ENCODE assay signal across 8 cellular contexts in genomic region chr4:58767598-58767997, GRCh38.
"Had no signal": no experiment of that assay in that cellular context is flagged by ENCODE, and none has a peak within 500 bp of the region (broad histone marks: within the 10 kb centered on the region; RNA-seq: fewer than 3 reads in every experiment).

No MANE protein-coding gene starts in this region.

- H2AFZ ChIP-seq: GM23248 had no signal

- H3K4me3 ChIP-seq: GM23248, HAP-1 had no signal

- H3K9me3 ChIP-seq: HAP-1 had no signal

- H3K36me3 ChIP-seq: HAP-1 had no signal

- H3K9ac ChIP-seq: GM23248, KMS-11 had no signal

- ATAC-seq: HCT116 had no signal

- DNase-seq: GM23248, GOT3, H7, HFFc6 had no signal

- H3K4me2 ChIP-seq: KMS-11 had no signal

- H3K27ac ChIP-seq: GM23248, HL-60, KMS-11 had no signal
